Comparison of ENCODE assay signal across 8 cellular contexts in genomic region chr17:15945493-15946209, GRCh38. TPM values are rescaled to one million over a fixed set of nuclear protein-coding genes. Genes with fewer than 3 reads are reported as not detected.
DNase-seq lines count a peak whose midpoint lies in the region; ATAC-seq and TF ChIP-seq lines count a peak whose summit lies in the region.

No MANE protein-coding gene starts in this region.

- H3K4me3 ChIP-seq in SJCRH30 (peak overlapping the region; percentile 63), ectodermal cell (ENCODE audit: insufficient read depth, low read depth, low read length) (peak overlapping the region; percentile 54), mucosa of rectum (ENCODE audit: low read length in 2 of 2) (peak overlapping the region; percentile 86 to 87), tibial artery (peak overlapping the region; percentile 47 to 65)

- H3K27me3 ChIP-seq in SJCRH30 = no peaks in the 10 kb centered on the region
- H3K27me3 ChIP-seq in ectodermal cell (ENCODE audit: control insufficient read depth, insufficient read depth, low read length, poor library complexity, severe bottlenecking) = peaks cover 53% of the 10 kb centered on the region
- peaks cover 0 to 4% of the 10 kb centered on the region in 2 donors for H3K27me3 ChIP-seq in mucosa of rectum (ENCODE audit: control insufficient read depth in 2 of 2, insufficient read depth in 2 of 2, low read length in 2 of 2)
- peaks cover 0 to 54% of the 10 kb centered on the region in 2 donors for H3K27me3 ChIP-seq in tibial artery

- H3K36me3 ChIP-seq in SJCRH30 (no peaks in the 10 kb centered on the region), ectodermal cell (ENCODE audit: control insufficient read depth, insufficient read depth, low read length) (no peaks in the 10 kb centered on the region), mucosa of rectum (ENCODE audit: control insufficient read depth in 2 of 2, insufficient read depth in 2 of 2, low read length in 2 of 2) (peaks cover 0 to 4% of the 10 kb centered on the region in 2 donors), tibial artery (no peaks in the 10 kb centered on the region)

- H3K27ac ChIP-seq in SJCRH30 (peak overlapping the region; percentile 45), ectodermal cell (ENCODE audit: insufficient read depth, low read depth, low read length, poor library complexity, severe bottlenecking) (no peak overlapping the region), mucosa of rectum (ENCODE audit: low read depth in 2 of 2, low read length in 2 of 2) (peak overlapping the region; percentile 92 to 94), tibial artery (no peak overlapping the region)

- peak overlapping the region; percentile 77 to 81 for H3K9ac ChIP-seq in mucosa of rectum (ENCODE audit: low read depth in 1 of 2, low read length in 2 of 2)

- ATAC-seq in GM18861 (IDR thresholded peaks at IDR 0.05; ENCODE audit: unreplicated experiment) = peak; percentile 22

- no peak for TF ChIP-seq CTCF in tibial artery (IDR thresholded peaks at IDR 0.05)

- H3K4me1 ChIP-seq in SJCRH30 = peaks cover 7% of the 10 kb centered on the region; the same call in 1 of the 2 replicates
- H3K4me1 ChIP-seq in ectodermal cell (ENCODE audit: control insufficient read depth, insufficient read depth, low read length) = no peaks in the 10 kb centered on the region
- H3K4me1 ChIP-seq in mucosa of rectum (ENCODE audit: control insufficient read depth in 2 of 2, insufficient read depth in 2 of 2, low read length in 2 of 2) = peaks cover 26 to 33% of the 10 kb centered on the region in 2 donors
- H3K4me1 ChIP-seq in tibial artery = peaks cover 0 to 27% (median 21%) of the 10 kb centered on the region in 4 donors

- WGBS in ectodermal cell, 2 experiments = 6 to 7% methylated on average over 68 of the region's 68 CpGs

- intact Hi-C loops in tibial artery (cut with DNase I; ENCODE audit: low total_unique reads) = no loop called here

- DNase-seq in SJCRH30 (no peak), tibial artery (no peak), GDM1 (lab: John Stamatoyannopoulos, UW) (no peak), NCI-H1930 (lab: John Stamatoyannopoulos, UW) (no peak), NCI-H1436 treated with DMSO at 0.1 percent for 48 hours (lab: John Stamatoyannopoulos, UW) (no peak)

- H3K9me3 ChIP-seq in SJCRH30 (replicated peaks) (no peaks in the 10 kb centered on the region), ectodermal cell (ENCODE audit: control insufficient read depth, low read length) (no peaks in the 10 kb centered on the region), mucosa of rectum (ENCODE audit: control insufficient read depth in 2 of 2, low read length in 2 of 2) (no peaks in the 10 kb centered on the region), tibial artery (no peaks in the 10 kb centered on the region)

RNA-seq across cellular contexts. Expression of gene ADORA2B, which starts 0.7 kb away (rescaled TPM):
- total RNA-seq in SJCRH30 (2014; rRNA removed; shearing (Covaris generic)) = 15.1 TPM in 2 replicates
- polyA plus RNA-seq in ectodermal cell (2013, experiment 1 of 4) = 1.6 TPM
- polyA plus RNA-seq in ectodermal cell (2013, experiment 2 of 4) = 1.6 TPM
- polyA plus RNA-seq in ectodermal cell (2013, experiment 3 of 4) = 2.3 TPM
- polyA plus RNA-seq in ectodermal cell (2013, experiment 4 of 4) = 1.9 TPM

RNA-seq across cellular contexts. Expression of gene ZSWIM7, which starts 53.9 kb away (rescaled TPM):
- 76.7 and 81.6 TPM in 2 replicates for total RNA-seq in SJCRH30 (2014; rRNA removed; shearing (Covaris generic))
- polyA plus RNA-seq in ectodermal cell (2013, experiment 1 of 4) = 54.6 TPM
- 68.8 TPM for polyA plus RNA-seq in ectodermal cell (2013, experiment 2 of 4)
- polyA plus RNA-seq in ectodermal cell (2013, experiment 3 of 4) = 56.9 TPM
- polyA plus RNA-seq in ectodermal cell (2013, experiment 4 of 4) = 74.4 TPM

RNA-seq across cellular contexts. Expression of gene TTC19, which starts 54.0 kb away (rescaled TPM):
- 59.5 and 70.4 TPM in 2 replicates for total RNA-seq in SJCRH30 (2014; rRNA removed; shearing (Covaris generic))
- polyA plus RNA-seq in ectodermal cell (2013, experiment 1 of 4) = 52.1 TPM
- polyA plus RNA-seq in ectodermal cell (2013, experiment 2 of 4) = 56.3 TPM
- polyA plus RNA-seq in ectodermal cell (2013, experiment 3 of 4) = 46.1 TPM
- polyA plus RNA-seq in ectodermal cell (2013, experiment 4 of 4) = 44.2 TPM

Comparison
In these comparisons a context has a peak if more than half of its experiments do, and no peak if none do; other contexts are left out.
1. H3K27ac ChIP-seq: peak in SJCRH30 (single experiment) and mucosa of rectum (2 of 2); none in ectodermal cell (single experiment) and tibial artery (0 of 2).
2. Peak in every context shown above with its lines, with median percentiles within 50 percentile points of each other: H3K4me3 ChIP-seq.